22 cellular contexts compared by ENCODE assay signal in the genomic region with DNA sequence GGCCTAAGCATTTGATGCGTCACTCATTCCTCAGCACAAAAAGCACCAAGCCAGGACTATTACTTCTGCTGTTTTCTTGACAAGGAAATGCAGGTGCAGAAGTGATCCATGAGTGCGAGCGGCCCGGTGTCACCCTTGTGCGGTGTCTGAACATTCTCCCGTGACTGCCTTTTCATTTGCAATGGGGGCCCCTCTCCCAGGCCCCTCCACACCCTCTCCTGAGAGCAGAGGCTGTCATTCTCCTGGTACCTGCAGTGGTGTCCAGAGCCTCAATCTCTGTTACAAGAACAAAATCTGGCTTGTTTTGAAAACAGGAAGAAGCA.
DNase-seq lines count a peak whose midpoint lies in the region; ATAC-seq and TF ChIP-seq lines count a peak whose summit lies in the region.
"Had no signal": no experiment of that assay in that cellular context is flagged by ENCODE, and none has a peak within 500 bp of the region (broad histone marks: within the 10 kb centered on the region; RNA-seq: fewer than 3 reads in every experiment).

No MANE protein-coding gene starts in this region.

- H3K4me3 Mint-ChIP-seq in activated naive CD8-positive, alpha-beta T cell treated with anti-CD3 and anti-CD28 coated beads, Interleukin-2, amount 10 ng/mL, durations not matched to agents 7 days and 5 days = no peak overlapping the region
- H3K4me3 Mint-ChIP-seq in activated naive CD8-positive, alpha-beta T cell treated with anti-CD3 and anti-CD28 coated beads for 36 hours = no peak overlapping the region
- H3K4me3 Mint-ChIP-seq in central memory CD8-positive, alpha-beta T cell = no peak overlapping the region
- no peak overlapping the region for H3K4me3 Mint-ChIP-seq in mesothelial cell of epicardium
- H3K4me3 Mint-ChIP-seq: IgD-negative memory B cell had no signal

- ATAC-seq in activated naive CD8-positive, alpha-beta T cell treated with anti-CD3 and anti-CD28 coated beads, Interleukin-2, amount 10 ng/mL, durations not matched to agents 7 days and 5 days (ENCODE audit: low read depth) = no peak
- no peak for ATAC-seq in central memory CD8-positive, alpha-beta T cell (replicated peaks; ENCODE audit: extremely low read depth, poor library complexity, severe bottlenecking)
- no peak for ATAC-seq in HG02870 (IDR thresholded peaks at IDR 0.05; ENCODE audit: unreplicated experiment)
- no peak for ATAC-seq in HG02884 (IDR thresholded peaks at IDR 0.05; ENCODE audit: unreplicated experiment)
- ATAC-seq: Right ventricle myocardium inferior had no signal

- no peak for TF ChIP-seq CTCF in mesothelial cell of epicardium (IDR thresholded peaks at IDR 0.05; ENCODE audit: unreplicated experiment)

- POLR2A ChIA-PET in activated naive CD8-positive, alpha-beta T cell treated with anti-CD3 and anti-CD28 coated beads, Interleukin-2, amount 10 ng/mL, durations not matched to agents 7 days and 5 days (lab: Charles Lee) = no interaction called here

- H3K36me3 Mint-ChIP-seq in activated naive CD8-positive, alpha-beta T cell treated with anti-CD3 and anti-CD28 coated beads, Interleukin-2, amount 10 ng/mL, durations not matched to agents 7 days and 5 days = peaks cover 6% of the 10 kb centered on the region
- H3K36me3 Mint-ChIP-seq in activated naive CD8-positive, alpha-beta T cell treated with anti-CD3 and anti-CD28 coated beads for 36 hours = peaks cover 3% of the 10 kb centered on the region
- H3K36me3 Mint-ChIP-seq in central memory CD8-positive, alpha-beta T cell (ENCODE audit: insufficient read depth) = peaks cover 5% of the 10 kb centered on the region
- peaks cover 27% of the 10 kb centered on the region for H3K36me3 Mint-ChIP-seq in mesothelial cell of epicardium

- H3K4me1 Mint-ChIP-seq in activated naive CD8-positive, alpha-beta T cell treated with anti-CD3 and anti-CD28 coated beads, Interleukin-2, amount 10 ng/mL, durations not matched to agents 7 days and 5 days = peaks cover 5% of the 10 kb centered on the region
- H3K4me1 Mint-ChIP-seq in activated naive CD8-positive, alpha-beta T cell treated with anti-CD3 and anti-CD28 coated beads for 36 hours = peaks cover 7% of the 10 kb centered on the region
- peaks cover 23% of the 10 kb centered on the region for H3K4me1 Mint-ChIP-seq in central memory CD8-positive, alpha-beta T cell
- peaks cover 15% of the 10 kb centered on the region for H3K4me1 Mint-ChIP-seq in mesothelial cell of epicardium

- H3K9me3 Mint-ChIP-seq in activated naive CD8-positive, alpha-beta T cell treated with anti-CD3 and anti-CD28 coated beads, Interleukin-2, amount 10 ng/mL, durations not matched to agents 7 days and 5 days = peaks cover 6% of the 10 kb centered on the region
- peaks cover 7% of the 10 kb centered on the region for H3K9me3 Mint-ChIP-seq in activated naive CD8-positive, alpha-beta T cell treated with anti-CD3 and anti-CD28 coated beads for 36 hours
- H3K9me3 Mint-ChIP-seq in central memory CD8-positive, alpha-beta T cell = peaks cover 11% of the 10 kb centered on the region
- peaks cover 8% of the 10 kb centered on the region for H3K9me3 Mint-ChIP-seq in mesothelial cell of epicardium

- H3K27me3 Mint-ChIP-seq in activated naive CD8-positive, alpha-beta T cell treated with anti-CD3 and anti-CD28 coated beads, Interleukin-2, amount 10 ng/mL, durations not matched to agents 7 days and 5 days = peaks cover 4% of the 10 kb centered on the region
- no peaks in the 10 kb centered on the region for H3K27me3 Mint-ChIP-seq in activated naive CD8-positive, alpha-beta T cell treated with anti-CD3 and anti-CD28 coated beads for 36 hours
- H3K27me3 Mint-ChIP-seq in central memory CD8-positive, alpha-beta T cell = no peaks in the 10 kb centered on the region
- H3K27me3 Mint-ChIP-seq in mesothelial cell of epicardium (ENCODE audit: low read depth) = no peaks in the 10 kb centered on the region
- H3K27me3 Mint-ChIP-seq: CD4-positive, alpha-beta memory T cell had no signal

- H3K27ac Mint-ChIP-seq in activated naive CD8-positive, alpha-beta T cell treated with anti-CD3 and anti-CD28 coated beads, Interleukin-2, amount 10 ng/mL, durations not matched to agents 7 days and 5 days = no peak overlapping the region
- H3K27ac Mint-ChIP-seq in activated naive CD8-positive, alpha-beta T cell treated with anti-CD3 and anti-CD28 coated beads for 36 hours = no peak overlapping the region
- peak overlapping the region; percentile 94 for H3K27ac Mint-ChIP-seq in central memory CD8-positive, alpha-beta T cell (ENCODE audit: low read depth)
- H3K27ac Mint-ChIP-seq in mesothelial cell of epicardium = peak overlapping the region; percentile 3

- peak; percentile 10 for DNase-seq in activated naive CD8-positive, alpha-beta T cell treated with anti-CD3 and anti-CD28 coated beads, Interleukin-2, amount 10 ng/mL, durations not matched to agents 7 days and 5 days
- no peak for DNase-seq in activated naive CD8-positive, alpha-beta T cell treated with anti-CD3 and anti-CD28 coated beads for 36 hours
- no peak for DNase-seq in central memory CD8-positive, alpha-beta T cell (ENCODE audit: low spot score in 2 of 2)
- DNase-seq in mesothelial cell of epicardium (ENCODE audit: low spot score in 2 of 2, unreplicated experiment in 2 of 2) = no peak
- DNase-seq in globus pallidus (ENCODE audit: low spot score) = no peak
- DNase-seq: CD4-positive, alpha-beta memory T cell; COR-L47; GOT3; HCEC 1CT; MM.1S; NCI-H1694; NCI-H2029 treated with DMSO at 0.1 percent for 48 hours; NCI-H446 treated with DMSO at 0.1 percent for 48 hours; NCI-H526; NCI-H82; NK-92 treated with Interleukin-12 subunit alpha and Interleukin-12 subunit beta, amount 100 ng/mL, for 24 hours; PC-9; SJCRH30 had no signal

Comparison
In these comparisons a context has a peak if more than half of its experiments do, and no peak if none do; other contexts are left out.
1. H3K27ac Mint-ChIP-seq: peak in central memory CD8-positive, alpha-beta T cell (single experiment) and mesothelial cell of epicardium (single experiment); none in activated naive CD8-positive, alpha-beta T cell treated with anti-CD3 and anti-CD28 coated beads, Interleukin-2, amount 10 ng/mL, durations not matched to agents 7 days and 5 days (single experiment) and activated naive CD8-positive, alpha-beta T cell treated with anti-CD3 and anti-CD28 coated beads for 36 hours (single experiment).